ENCODE assay signal across 12 cellular contexts in the genomic region with DNA sequence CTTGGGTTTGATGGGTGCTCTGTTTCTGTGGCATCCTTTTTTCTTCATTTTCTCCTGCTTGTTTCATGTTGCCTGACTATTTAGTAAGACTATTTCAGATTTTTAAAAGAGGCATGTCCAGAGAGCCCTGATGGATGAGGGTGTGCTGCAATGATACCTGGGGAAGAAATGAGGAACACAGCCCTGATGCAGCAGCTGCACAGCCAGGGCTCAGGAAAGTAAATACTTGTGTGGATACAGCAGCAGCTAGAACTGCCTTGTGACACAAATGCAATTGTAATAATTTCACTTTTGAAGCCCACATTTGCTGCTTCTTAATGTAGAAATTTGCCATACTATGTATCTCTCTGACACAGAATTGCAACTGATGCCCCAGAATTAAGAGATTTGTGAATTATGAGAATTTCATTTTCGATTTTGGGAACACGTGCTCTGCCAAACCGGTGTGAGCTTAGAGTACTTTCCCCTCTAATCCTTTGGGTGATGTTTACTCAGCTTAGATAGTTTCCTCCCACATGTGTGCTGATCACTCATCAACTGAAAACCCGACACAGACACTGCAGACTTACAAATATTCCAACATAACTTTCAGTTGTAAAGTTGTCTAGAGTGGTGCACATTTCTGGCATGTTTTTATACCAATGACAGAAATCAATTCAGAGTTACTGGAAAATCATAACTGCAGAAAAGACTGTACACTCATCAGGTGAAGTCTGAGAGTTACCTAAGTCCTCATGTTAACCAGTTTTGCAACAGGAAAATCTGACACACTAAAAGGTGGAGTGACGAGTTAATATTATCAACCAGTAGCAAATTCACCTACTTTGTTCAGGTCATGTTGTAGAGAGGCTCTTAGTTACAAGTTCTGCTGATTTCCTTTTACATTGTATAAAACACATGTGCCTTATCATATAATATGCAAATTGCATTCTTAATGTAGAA.
A peak's percentile ranks its signal among the peaks of the same experiment; 100 is the strongest.
DNase-seq lines count a peak whose midpoint lies in the region; ATAC-seq, FAIRE-seq and TF ChIP-seq lines count a peak whose summit lies in the region.
"Had no signal": no experiment of that assay in that cellular context is flagged by ENCODE, and none has a peak within 500 bp of the region (broad histone marks: within the 10 kb centered on the region; RNA-seq: fewer than 3 reads in every experiment).

No MANE protein-coding gene starts in this region.

- DNase-seq in D721Med (ENCODE audit: insufficient read length, low spot score) (no peak), OCI-M1 (lab: John Stamatoyannopoulos, UW) (peak; percentile 69), GM20000 (ENCODE audit: low spot score) (no peak), tibial artery (no peak), posterior cingulate gyrus (no peak), kidney tubule cell (ENCODE audit: low spot score) (no peak)
- DNase-seq: activated CD4-positive, alpha-beta T cell treated with anti-CD3 and anti-CD28 coated beads for 4 hours; naive thymus-derived CD8-positive, alpha-beta T cell had no signal

- ATAC-seq in GM21367 (IDR thresholded peaks at IDR 0.05; ENCODE audit: unreplicated experiment), result peak; percentile 60
- ATAC-seq in HG03439 (IDR thresholded peaks at IDR 0.05; ENCODE audit: unreplicated experiment), result peak; percentile 94
- ATAC-seq: HCT116; naive thymus-derived CD8-positive, alpha-beta T cell had no signal

- H3K27me3 ChIP-seq in tibial artery, result no peaks in the 10 kb centered on the region

- intact Hi-C loops in tibial artery (cut with DNase I; ENCODE audit: low total_unique reads) (no loop called here), posterior cingulate gyrus (cut with DNase I) (no loop called here)

- no peak for TF ChIP-seq CTCF in D721Med (IDR thresholded peaks at IDR 0.05; ENCODE audit: insufficient read depth, missing control alignments)
- TF ChIP-seq CTCF in GM20000 (IDR thresholded peaks at IDR 0.05; ENCODE audit: extremely low read depth, missing control alignments), result no peak
- TF ChIP-seq CTCF in tibial artery (IDR thresholded peaks at IDR 0.05), result no peak

- no peaks in the 10 kb centered on the region for H3K36me3 ChIP-seq in tibial artery

- no peak overlapping the region for H3K4me3 ChIP-seq in tibial artery

- FAIRE-seq in D721Med (lab: Jason Lieb, UNC), result peak; percentile 98

- H3K4me1 ChIP-seq in tibial artery, result no peaks in the 10 kb centered on the region

- no peak overlapping the region for H3K27ac ChIP-seq in tibial artery
- H3K27ac ChIP-seq: RWPE1 had no signal

- H3K9me3 ChIP-seq in tibial artery, result no peaks in the 10 kb centered on the region
